8 cellular contexts compared by ENCODE assay signal in genomic region chr12:53267309-53268008, GRCh38. TPM values are rescaled to one million over a fixed set of nuclear protein-coding genes. Genes with fewer than 3 reads are reported as not detected.
DNase-seq lines count a peak whose midpoint lies in the region; ATAC-seq and TF ChIP-seq lines count a peak whose summit lies in the region.

No MANE protein-coding gene starts in this region.

- H3K9me1 ChIP-seq in IMR-90 (ENCODE audit: insufficient read depth, low read length): peaks cover 14% of the 10 kb centered on the region

- DNase-seq in GM06990 (ENCODE audit: extremely low read depth, insufficient read length) (no peak), IMR-90 (no peak), RKO (ENCODE audit: low spot score) (no peak), GF-D8 (lab: John Stamatoyannopoulos, UW) (no peak)
- DNase-seq in activated T-cell treated with anti-CD3 and anti-CD28 coated beads, Interleukin-2, amount 50 U/mL, for 24 hours: peak; percentile 52
- DNase-seq in stimulated activated CD4-positive, alpha-beta T cell treated with anti-CD3 and anti-CD28 coated beads, Interleukin-2, amount 100 ng/mL, for 48 hours: peak; percentile 23 to 35
- no peak for DNase-seq in effector CD8-positive, alpha-beta T cell (lab: John Stamatoyannopoulos, UW)

- H3K18ac ChIP-seq in IMR-90 (ENCODE audit: low read depth, low read length): no peak overlapping the region

- intact Hi-C loops in IMR-90 (cut with micrococcal nuclease): loop anchor here (1.0 kb wide), 1 partner anchor 54 kb away; no protein-coding TSS in a partner anchor

- H4K20me1 ChIP-seq in IMR-90 (ENCODE audit: insufficient read depth, low read length): no peaks in the 10 kb centered on the region; the same call in 1 of the 2 replicates

- TF ChIP-seq CTCF in GM06990 (IDR thresholded peaks at IDR 0.05; ENCODE audit: insufficient read depth, low read length, poor library complexity, severe bottlenecking) (no peak), IMR-90 (conservative IDR thresholded peaks at IDR 0.05; ENCODE audit: low read depth, low read length) (no peak)

- peak overlapping the region; percentile 98 for H3K4me3 Mint-ChIP-seq in activated T-cell treated with anti-CD3 and anti-CD28 coated beads, Interleukin-2, amount 50 U/mL, for 24 hours

- peak overlapping the region; percentile 99 for H2AFZ ChIP-seq in IMR-90 (replicated peaks; ENCODE audit: low read length, poor library complexity)

- H3K27ac ChIP-seq in IMR-90 (ENCODE audit: insufficient read depth, low read length): no peak overlapping the region

- peak overlapping the region; percentile 83 to 95 for H4K8ac ChIP-seq in IMR-90 (ENCODE audit: low read depth in 2 of 2, low read length in 2 of 2)

- H3K27me3 Mint-ChIP-seq in activated T-cell treated with anti-CD3 and anti-CD28 coated beads, Interleukin-2, amount 50 U/mL, for 24 hours: no peaks in the 10 kb centered on the region

- no peak for TF ChIP-seq RAD21 in IMR-90 (IDR thresholded peaks at IDR 0.05; ENCODE audit: low read length)

- H3K9me3 ChIP-seq in IMR-90 (ENCODE audit: control insufficient read depth, insufficient read depth, low read length) (no peaks in the 10 kb centered on the region), iPS-15b (ENCODE audit: control insufficient read depth, insufficient read depth, low read length) (no peaks in the 10 kb centered on the region)

- peaks cover 12% of the 10 kb centered on the region for H3K36me3 ChIP-seq in GM06990 (ENCODE audit: control insufficient read depth, insufficient read depth, low read length)
- H3K36me3 ChIP-seq in IMR-90 (ENCODE audit: control insufficient read depth, insufficient read depth, low read length): 0 out of 2 replicates have a peak, but pooled peaks cover 2% of the 10 kb centered on the region
- H3K36me3 ChIP-seq in iPS-15b (ENCODE audit: control insufficient read depth, insufficient read depth, low read length): peaks cover under 1% of the 10 kb centered on the region

- BruUV-seq in IMR-90 (replicated peaks; lab: Mats Ljungman, UMichigan): no TSS peak

- no peak for TF ChIP-seq POLR2A in IMR-90 (IDR thresholded peaks at IDR 0.05; ENCODE audit: low read depth, low read length)

- peak overlapping the region; percentile 73 for H4K5ac ChIP-seq in IMR-90 (ENCODE audit: low read depth, low read length)

- POLR2A ChIA-PET in IMR-90 (lab: Charles Lee; ENCODE audit: unreplicated experiment): no interaction called here

- H3K79me1 ChIP-seq in IMR-90 (ENCODE audit: low read depth in 1 of 2, low read length in 2 of 2): peaks cover 31 to 40% of the 10 kb centered on the region in 2 experiments

- H2AK9ac ChIP-seq in IMR-90 (replicated peaks; ENCODE audit: low read depth, low read length, poor library complexity): no peak overlapping the region

- H3K4me1 ChIP-seq in IMR-90 (ENCODE audit: control insufficient read depth, insufficient read depth, low read length) (peaks cover 7% of the 10 kb centered on the region; the same call in 1 of the 2 replicates), iPS-15b (ENCODE audit: control insufficient read depth, insufficient read depth, low read length) (peaks cover 4% of the 10 kb centered on the region)

- H3K9ac ChIP-seq in IMR-90 (ENCODE audit: low read depth, low read length): peak overlapping the region; percentile 62; the same call in 1 of the 2 replicates
- no peak overlapping the region for H3K9ac ChIP-seq in iPS-15b (ENCODE audit: low read depth, low read length)

- in situ Hi-C loops in IMR-90 (cut with MboI; ENCODE audit: low sequenced_read_pairs): no loop called here

- H3K4ac ChIP-seq in IMR-90 (ENCODE audit: low read depth, low read length): peak overlapping the region; percentile 79; the same call in 1 of the 2 replicates

- H2AK5ac ChIP-seq in IMR-90 (ENCODE audit: low read depth, low read length): peak overlapping the region; percentile 9; the same call in 1 of the 2 replicates

- 0 out of 3 replicates have a peak overlapping the region, but pooled peaks have one; percentile 33 for H2BK15ac ChIP-seq in IMR-90 (ENCODE audit: low read depth, low read length)

- H2BK5ac ChIP-seq in IMR-90 (ENCODE audit: low read depth, low read length, poor library complexity, severe bottlenecking): peak overlapping the region; percentile 17

- no peak overlapping the region; the same call in 1 of the 2 replicates for H4K91ac ChIP-seq in IMR-90 (ENCODE audit: insufficient read depth, low read depth, low read length)

- peaks cover 44% of the 10 kb centered on the region for H3K36me3 Mint-ChIP-seq in activated T-cell treated with anti-CD3 and anti-CD28 coated beads, Interleukin-2, amount 50 U/mL, for 24 hours (ENCODE audit: low read depth)

- H3K27ac Mint-ChIP-seq in activated T-cell treated with anti-CD3 and anti-CD28 coated beads, Interleukin-2, amount 50 U/mL, for 24 hours: peak overlapping the region; percentile 99

- no CpG with 5 or more reads among the region's 17 CpGs for WGBS in IMR-90 (ENCODE audit: extremely low coverage in 2 of 2, insufficient read length in 1 of 2), 2 experiments

- peak overlapping the region; percentile 90 for H3K14ac ChIP-seq in IMR-90 (replicated peaks; ENCODE audit: low read depth, low read length)

- H3K4me3 ChIP-seq in GM06990 (replicated peaks; ENCODE audit: low read depth, low read length): peak overlapping the region; percentile 73
- peak overlapping the region; percentile 90 for H3K4me3 ChIP-seq in IMR-90 (ENCODE audit: insufficient read depth, low read depth, low read length)
- peak overlapping the region; percentile 99 for H3K4me3 ChIP-seq in iPS-15b (ENCODE audit: low read depth, low read length)

- no peak overlapping the region for H2BK20ac ChIP-seq in IMR-90 (ENCODE audit: low read depth, low read length)

- H3K4me2 ChIP-seq in IMR-90 (ENCODE audit: low read depth, low read length): peak overlapping the region; percentile 90

- peak overlapping the region; percentile 58; the same call in 1 of the 2 replicates for H3K23ac ChIP-seq in IMR-90 (ENCODE audit: low read depth, low read length)

- peaks cover 41% of the 10 kb centered on the region for H3K4me1 Mint-ChIP-seq in activated T-cell treated with anti-CD3 and anti-CD28 coated beads, Interleukin-2, amount 50 U/mL, for 24 hours (ENCODE audit: low read depth)

- dilution Hi-C loops in IMR-90 (cut with HindIII; ENCODE audit: low sequenced_read_pairs, unreplicated experiment): no loop called here

- CTCF ChIA-PET in IMR-90 (lab: Yijun Ruan, JAX): interaction anchor here (0.7 to 1.6 kb wide), 3 partner anchors 11 to 13 kb away, joined by 3 to 6 read pairs (median 4); no protein-coding TSS in a partner anchor

- H3K9me3 Mint-ChIP-seq in activated T-cell treated with anti-CD3 and anti-CD28 coated beads, Interleukin-2, amount 50 U/mL, for 24 hours: no peaks in the 10 kb centered on the region

- peak overlapping the region; percentile 59 for H2BK120ac ChIP-seq in IMR-90 (ENCODE audit: low read depth, low read length)

- H3K27me3 ChIP-seq in GM06990 (replicated peaks; ENCODE audit: control insufficient read depth, insufficient read depth, low read length): no peaks in the 10 kb centered on the region
- H3K27me3 ChIP-seq in IMR-90 (ENCODE audit: control insufficient read depth, insufficient read depth, low read length): no peaks in the 10 kb centered on the region
- no peaks in the 10 kb centered on the region for H3K27me3 ChIP-seq in iPS-15b (ENCODE audit: control insufficient read depth, insufficient read depth, low read length)

- ATAC-seq in IMR-90 (ENCODE audit: low read depth): no peak

- no peak overlapping the region for H3K56ac ChIP-seq in IMR-90 (ENCODE audit: extremely low read depth, insufficient read depth, low read length)

TF ChIP-seq in IMR-90, 13 proteins besides CTCF, POLR2A, EP300 and RAD21 (continues in another document):
- TF ChIP-seq CHD1 (IDR thresholded peaks at IDR 0.05; ENCODE audit: low read depth, low read length) (no peak), CEBPB (IDR thresholded peaks at IDR 0.05; ENCODE audit: low read depth, low read length) (no peak), BHLHE40 (IDR thresholded peaks at IDR 0.05; ENCODE audit: low read depth, low read length) (no peak), MAFK (IDR thresholded peaks at IDR 0.05; ENCODE audit: low read depth, low read length) (no peak), NFE2L2 (IDR thresholded peaks at IDR 0.05; ENCODE audit: low read depth, low read length) (no peak), MXI1 (IDR thresholded peaks at IDR 0.05; ENCODE audit: borderline replicate concordance, low read depth, low read length) (no peak), FOS (IDR thresholded peaks at IDR 0.05; ENCODE audit: low read depth, low read length) (no peak), RFX5 (IDR thresholded peaks at IDR 0.05; ENCODE audit: low read depth, low read length) (no peak)

RNA-seq across cellular contexts. Expression of gene ESPL1, which starts 0.6 kb away (rescaled TPM):
- total RNA-seq in IMR-90 (2012; rRNA removed): 5.6 and 6.5 TPM in 2 replicates
- 8.6 and 9.2 TPM in 2 replicates for polyA plus RNA-seq in IMR-90 (2012; rRNA removed)
- polyA plus RNA-seq in IMR-90 (2012; cell fraction: cytosol; rRNA removed): 3.7 and 4.6 TPM in 2 replicates
- polyA plus RNA-seq in IMR-90 (2012; cell fraction: nucleus; rRNA removed; ENCODE audit: low replicate concordance): 19.5 and 33.8 TPM in 2 replicates

RNA-seq across cellular contexts. Expression of gene PFDN5, which starts 27.9 kb away (rescaled TPM):
- total RNA-seq in IMR-90 (2012; rRNA removed): 764 and 1,011 TPM in 2 replicates
- polyA plus RNA-seq in IMR-90 (2012; rRNA removed): 1,210 and 1,338 TPM in 2 replicates
- polyA plus RNA-seq in IMR-90 (2012; cell fraction: cytosol; rRNA removed): 519 and 1,135 TPM in 2 replicates
- 360 and 1,957 TPM in 2 replicates for polyA plus RNA-seq in IMR-90 (2012; cell fraction: nucleus; rRNA removed; ENCODE audit: low replicate concordance)

RNA-seq across cellular contexts. Expression of gene MYG1, which starts 32.0 kb away (rescaled TPM):
- total RNA-seq in IMR-90 (2012; rRNA removed): 47.2 and 49.8 TPM in 2 replicates
- polyA plus RNA-seq in IMR-90 (2012; rRNA removed): 63.7 and 73.6 TPM in 2 replicates
- polyA plus RNA-seq in IMR-90 (2012; cell fraction: cytosol; rRNA removed): 54.6 and 65.0 TPM in 2 replicates
- polyA plus RNA-seq in IMR-90 (2012; cell fraction: nucleus; rRNA removed; ENCODE audit: low replicate concordance): 92.8 and 136 TPM in 2 replicates

RNA-seq across cellular contexts. Expression of gene RARG, which starts 35.5 kb away (rescaled TPM):
- 7.5 and 7.9 TPM in 2 replicates for total RNA-seq in IMR-90 (2012; rRNA removed)
- polyA plus RNA-seq in IMR-90 (2012; rRNA removed): 28.6 and 30.9 TPM in 2 replicates
- polyA plus RNA-seq in IMR-90 (2012; cell fraction: cytosol; rRNA removed): 19.9 and 30.7 TPM in 2 replicates
- polyA plus RNA-seq in IMR-90 (2012; cell fraction: nucleus; rRNA removed; ENCODE audit: low replicate concordance): 50.8 and 62.0 TPM in 2 replicates

RNA-seq across cellular contexts. Expression of gene AAAS, which starts 54.0 kb away (rescaled TPM):
- 37.5 and 44.6 TPM in 2 replicates for total RNA-seq in IMR-90 (2012; rRNA removed)
- polyA plus RNA-seq in IMR-90 (2012; rRNA removed): 67.1 and 71.9 TPM in 2 replicates
- polyA plus RNA-seq in IMR-90 (2012; cell fraction: cytosol; rRNA removed): 45.2 and 62.4 TPM in 2 replicates
- polyA plus RNA-seq in IMR-90 (2012; cell fraction: nucleus; rRNA removed; ENCODE audit: low replicate concordance): 345 TPM in 2 replicates

Comparison
In these comparisons a context has a peak if more than half of its experiments do, and no peak if none do; other contexts are left out.
1. DNase-seq: peak in activated T-cell treated with anti-CD3 and anti-CD28 coated beads, Interleukin-2, amount 50 U/mL, for 24 hours (single experiment) and stimulated activated CD4-positive, alpha-beta T cell treated with anti-CD3 and anti-CD28 coated beads, Interleukin-2, amount 100 ng/mL, for 48 hours (2 of 2); none in GM06990 (single experiment), IMR-90 (single experiment), RKO (single experiment), effector CD8-positive, alpha-beta T cell (single experiment) and GF-D8 (single experiment).
2. Peak in every context shown above with its lines, with median percentiles within 50 percentile points of each other: H3K4me3 ChIP-seq.